In genomic region chr1:220336391-220337065, GRCh38 we compare ENCODE assay signal across 21 cellular contexts.
DNase-seq lines count a peak whose midpoint lies in the region; ATAC-seq, FAIRE-seq and TF ChIP-seq lines count a peak whose summit lies in the region.
"Had no signal": no experiment of that assay in that cellular context is flagged by ENCODE, and none has a peak within 500 bp of the region (broad histone marks: within the 10 kb centered on the region; RNA-seq: fewer than 3 reads in every experiment).

No MANE protein-coding gene starts in this region.

- H3K4me1 ChIP-seq in KMS-11 (ENCODE audit: low read depth, poor library complexity, severe bottlenecking) (peaks cover 48% of the 10 kb centered on the region), iPS-20b (ENCODE audit: insufficient read depth, low read length) (peaks cover 30% of the 10 kb centered on the region)
- H3K4me1 ChIP-seq: right atrium auricular region, vagina had no signal

- no peak overlapping the region for H3K27ac Mint-ChIP-seq in activated naive CD4-positive, alpha-beta T cell treated with anti-CD3 and anti-CD28 coated beads, Interleukin-2, amount 10 ng/mL, durations not matched to agents 7 days and 5 days
- H3K27ac Mint-ChIP-seq: activated CD4-positive, alpha-beta T cell treated with anti-CD3 and anti-CD28 coated beads, Interleukin-2, amount 10 ng/mL, durations not matched to agents 7 days and 5 days; dendritic cell treated with granulocyte-macrophage colony-stimulating factor and Interleukin-4, amounts not matched to agents 40 ng/mL and 50 ng/mL, for 4 days; memory B cell had no signal

- no peaks in the 10 kb centered on the region for H3K9me3 ChIP-seq in iPS-20b (ENCODE audit: insufficient read depth, low read depth, low read length)
- H3K9me3 ChIP-seq: BLaER1 treated with 17β-estradiol and CSF1 and Interleukin-3, amounts not matched to agents 10 nM and 100 nM; right atrium auricular region; vagina had no signal

- H3K9ac ChIP-seq in KMS-11 (no peak overlapping the region), iPS-20b (ENCODE audit: low read depth, low read length) (no peak overlapping the region)
- H3K9ac ChIP-seq: BLaER1 treated with 17β-estradiol and CSF1 and Interleukin-3, amounts not matched to agents 10 nM and 100 nM had no signal

- no peaks in the 10 kb centered on the region for H3K4me1 Mint-ChIP-seq in activated T-cell treated with anti-CD3 and anti-CD28 coated beads, Interleukin-2, amount 50 U/mL, for 4 hours (ENCODE audit: low read depth)
- H3K4me1 Mint-ChIP-seq in activated naive CD4-positive, alpha-beta T cell treated with anti-CD3 and anti-CD28 coated beads, Interleukin-2, amount 10 ng/mL, durations not matched to agents 7 days and 5 days: no peaks in the 10 kb centered on the region
- H3K4me1 Mint-ChIP-seq: activated CD4-positive, alpha-beta T cell treated with anti-CD3 and anti-CD28 coated beads, Interleukin-2, amount 10 ng/mL, durations not matched to agents 7 days and 5 days had no signal

- no peaks in the 10 kb centered on the region for H4K20me1 ChIP-seq in KMS-11 (ENCODE audit: insufficient read depth)
- H4K20me1 ChIP-seq: BLaER1 treated with 17β-estradiol and CSF1 and Interleukin-3, amounts not matched to agents 10 nM and 100 nM had no signal

- peak; percentile 82 for FAIRE-seq in D721Med (lab: Jason Lieb, UNC)

- peak overlapping the region; percentile 4; the same call in 1 of the 2 replicates for H2AFZ ChIP-seq in KMS-11 (ENCODE audit: low read depth)

- H3K4me3 Mint-ChIP-seq in activated T-cell treated with anti-CD3 and anti-CD28 coated beads, Interleukin-2, amount 50 U/mL, for 4 hours: no peak overlapping the region
- no peak overlapping the region for H3K4me3 Mint-ChIP-seq in activated naive CD4-positive, alpha-beta T cell treated with anti-CD3 and anti-CD28 coated beads, Interleukin-2, amount 10 ng/mL, durations not matched to agents 7 days and 5 days
- H3K4me3 Mint-ChIP-seq: activated CD4-positive, alpha-beta T cell treated with anti-CD3 and anti-CD28 coated beads, Interleukin-2, amount 10 ng/mL, durations not matched to agents 7 days and 5 days; dendritic cell treated with granulocyte-macrophage colony-stimulating factor and Interleukin-4, amounts not matched to agents 40 ng/mL and 50 ng/mL, for 4 days; memory B cell had no signal

- H3K4me3 ChIP-seq in KMS-11 (IDR thresholded peaks at IDR 0.05; ENCODE audit: insufficient read depth, low read depth, low read length) (no peak overlapping the region), iPS-20b (ENCODE audit: low read length) (no peak overlapping the region; the same call in 1 of the 2 replicates)
- H3K4me3 ChIP-seq: BLaER1 treated with 17β-estradiol and CSF1 and Interleukin-3, amounts not matched to agents 10 nM and 100 nM; right atrium auricular region; vagina had no signal

- peaks cover 4% of the 10 kb centered on the region for H3K27me3 Mint-ChIP-seq in activated T-cell treated with anti-CD3 and anti-CD28 coated beads, Interleukin-2, amount 50 U/mL, for 4 hours (ENCODE audit: low read depth)
- peaks cover 4% of the 10 kb centered on the region for H3K27me3 Mint-ChIP-seq in activated naive CD4-positive, alpha-beta T cell treated with anti-CD3 and anti-CD28 coated beads, Interleukin-2, amount 10 ng/mL, durations not matched to agents 7 days and 5 days
- H3K27me3 Mint-ChIP-seq: activated CD4-positive, alpha-beta T cell treated with anti-CD3 and anti-CD28 coated beads, Interleukin-2, amount 10 ng/mL, durations not matched to agents 7 days and 5 days; dendritic cell treated with granulocyte-macrophage colony-stimulating factor and Interleukin-4, amounts not matched to agents 40 ng/mL and 50 ng/mL, for 4 days; memory B cell had no signal

- H3K27ac ChIP-seq in KMS-11 (peak overlapping the region; percentile 51), iPS-20b (ENCODE audit: low read length) (peak overlapping the region; percentile 93)
- H3K27ac ChIP-seq: right atrium auricular region, vagina had no signal

- no peaks in the 10 kb centered on the region for H3K36me3 Mint-ChIP-seq in activated T-cell treated with anti-CD3 and anti-CD28 coated beads, Interleukin-2, amount 50 U/mL, for 4 hours (ENCODE audit: insufficient read depth)
- no peaks in the 10 kb centered on the region for H3K36me3 Mint-ChIP-seq in activated naive CD4-positive, alpha-beta T cell treated with anti-CD3 and anti-CD28 coated beads, Interleukin-2, amount 10 ng/mL, durations not matched to agents 7 days and 5 days
- H3K36me3 Mint-ChIP-seq: memory B cell had no signal

- peak overlapping the region; percentile 57 for H3K4me2 ChIP-seq in KMS-11

- H3K79me2 ChIP-seq in KMS-11 (ENCODE audit: insufficient read depth, low read depth): no peaks in the 10 kb centered on the region

- TF ChIP-seq CTCF in D721Med (IDR thresholded peaks at IDR 0.05; ENCODE audit: insufficient read depth, missing control alignments) (no peak), KMS-11 (conservative IDR thresholded peaks at IDR 0.05; ENCODE audit: low read depth, low read length) (no peak)

- no peaks in the 10 kb centered on the region for H3K9me3 Mint-ChIP-seq in activated T-cell treated with anti-CD3 and anti-CD28 coated beads, Interleukin-2, amount 50 U/mL, for 4 hours
- H3K9me3 Mint-ChIP-seq in activated naive CD4-positive, alpha-beta T cell treated with anti-CD3 and anti-CD28 coated beads, Interleukin-2, amount 10 ng/mL, durations not matched to agents 7 days and 5 days: no peaks in the 10 kb centered on the region
- H3K9me3 Mint-ChIP-seq: activated CD4-positive, alpha-beta T cell treated with anti-CD3 and anti-CD28 coated beads, Interleukin-2, amount 10 ng/mL, durations not matched to agents 7 days and 5 days; dendritic cell treated with granulocyte-macrophage colony-stimulating factor and Interleukin-4, amounts not matched to agents 40 ng/mL and 50 ng/mL, for 4 days; memory B cell had no signal

- DNase-seq in D721Med (ENCODE audit: insufficient read length, low spot score) (no peak), astrocyte of the hippocampus (ENCODE audit: low read depth, low spot score) (peak; percentile 10), T-helper 9 cell (no peak)
- no peak for DNase-seq in activated T-cell treated with anti-CD3 and anti-CD28 coated beads, Interleukin-2, amount 50 U/mL, for 4 hours
- DNase-seq in activated naive CD4-positive, alpha-beta T cell treated with anti-CD3 and anti-CD28 coated beads, Interleukin-2, amount 10 ng/mL, durations not matched to agents 7 days and 5 days: no peak
- DNase-seq: activated CD4-positive, alpha-beta T cell treated with anti-CD3 and anti-CD28 coated beads, Interleukin-2, amount 10 ng/mL, durations not matched to agents 7 days and 5 days; activated CD8-positive, alpha-beta memory T cell treated with anti-CD3 and anti-CD28 coated beads, Interleukin-2, amount 50 U/mL, for 4 hours; foreskin fibroblast; hippocampal formation; Karpas-422; NCI-H2107; NCI-H510A; SHP77 treated with DMSO at 0.1 percent for 48 hours had no signal

- H3K27me3 ChIP-seq in KMS-11 (ENCODE audit: insufficient read depth, low read depth) (no peaks in the 10 kb centered on the region), iPS-20b (ENCODE audit: insufficient read depth, low read length) (no peaks in the 10 kb centered on the region)
- H3K27me3 ChIP-seq: BLaER1 treated with 17β-estradiol and CSF1 and Interleukin-3, amounts not matched to agents 10 nM and 100 nM; right atrium auricular region; vagina had no signal

- no peak for ATAC-seq in GM21619 (IDR thresholded peaks at IDR 0.05; ENCODE audit: unreplicated experiment)
- ATAC-seq in activated T-cell treated with anti-CD3 and anti-CD28 coated beads, Interleukin-2, amount 50 U/mL, for 4 hours: no peak

- CTCF ChIA-PET in activated naive CD4-positive, alpha-beta T cell treated with anti-CD3 and anti-CD28 coated beads, Interleukin-2, amount 10 ng/mL, durations not matched to agents 7 days and 5 days (lab: Charles Lee): no interaction called here

- H3K36me3 ChIP-seq in KMS-11 (ENCODE audit: insufficient read depth): no peaks in the 10 kb centered on the region
- H3K36me3 ChIP-seq in iPS-20b (ENCODE audit: insufficient read depth, low read depth, low read length): no peaks in the 10 kb centered on the region
- H3K36me3 ChIP-seq: BLaER1 treated with 17β-estradiol and CSF1 and Interleukin-3, amounts not matched to agents 10 nM and 100 nM; right atrium auricular region; vagina had no signal
